ENCODE assay signal across 33 cellular contexts in genomic region chr4:155943610-155944329, GRCh38. TPM values are rescaled to one million over a fixed set of nuclear protein-coding genes. Genes with fewer than 3 reads are reported as not detected.
"Had no signal": no experiment of that assay in that cellular context is flagged by ENCODE, and none has a peak within 500 bp of the region (broad histone marks: within the 10 kb centered on the region; RNA-seq: fewer than 3 reads in every experiment).

No MANE protein-coding gene starts in this region.

- H3K4me3 ChIP-seq: Peyer's patch, SJSA1 had no signal

- H3K27me3 ChIP-seq: brain microvascular endothelial cell, Peyer's patch, SJSA1 had no signal

- H3K36me3 ChIP-seq: brain microvascular endothelial cell, SJSA1 had no signal

- FAIRE-seq: TTC549 had no signal

- DNase-seq: activated CD4-positive, alpha-beta T cell treated with anti-CD3 and anti-CD28 coated beads, Interleukin-2, amount 10 ng/mL, durations not matched to agents 24 days and 14 days; activated CD4-positive, alpha-beta T cell treated with anti-CD3 and anti-CD28 coated beads, Interleukin-2, amount 50 U/mL, for 4 hours; activated CD8-positive, alpha-beta T cell treated with anti-CD3 and anti-CD28 coated beads for 36 hours; activated effector memory CD4-positive, alpha-beta T cell treated with anti-CD3 and anti-CD28 coated beads, Interleukin-2, amount 50 U/mL, for 16 hours; activated naive CD4-positive, alpha-beta T cell; activated naive CD4-positive, alpha-beta T cell treated with anti-CD3 and anti-CD28 coated beads, Interleukin-2, amount 50 U/mL, for 16 hours; activated naive CD8-positive, alpha-beta T cell treated with anti-CD3 and anti-CD28 coated beads for 36 hours; activated T-cell treated with anti-CD3 and anti-CD28 coated beads, Interleukin-2, amount 50 U/mL, for 1 hour; activated T-cell treated with anti-CD3 and anti-CD28 coated beads, Interleukin-2, amount 50 U/mL, for 72 hours; amniotic stem cell; aorta; brain microvascular endothelial cell; central memory CD4-positive, alpha-beta T cell; Karpas-422; NCI-H1105; NCI-H1436 treated with DMSO at 0.1 percent for 48 hours; NCI-H1694 treated with DMSO at 0.1 percent for 48 hours; NCI-H2029; NCI-H510A; NCI-H526; NCI-H82; NK-92 treated with Interleukin-12 subunit alpha and Interleukin-12 subunit beta, amount 100 ng/mL, for 24 hours; PC-3; Peyer's patch; RPMI8226; SHP77 treated with DMSO at 0.1 percent for 48 hours; SK-N-SH had no signal

- ATAC-seq: activated CD8-positive, alpha-beta T cell treated with anti-CD3 and anti-CD28 coated beads for 36 hours; activated T-cell treated with anti-CD3 and anti-CD28 coated beads, Interleukin-2, amount 50 U/mL, for 72 hours; activated T-helper 17 cell treated with anti-CD3 and anti-CD28 coated beads, Interleukin-2, amount 50 U/mL, for 72 hours; PC-3 had no signal

- H3K27ac ChIP-seq: brain microvascular endothelial cell, Peyer's patch, SJSA1 had no signal

- H3K9me3 ChIP-seq: Peyer's patch, SJSA1, SK-N-SH had no signal

- H3K4me1 ChIP-seq: Peyer's patch, SJSA1 had no signal

- H3K9me2 ChIP-seq: SK-N-SH had no signal

- H3K4me2 ChIP-seq: SK-N-SH had no signal

RNA-seq across cellular contexts. Expression of gene TDO2, which starts 40.3 kb away (rescaled TPM):
- total RNA-seq: activated CD4-positive, alpha-beta T cell treated with anti-CD3 and anti-CD28 coated beads, Interleukin-2, amount 10 ng/mL, durations not matched to agents 24 days and 14 days; activated CD8-positive, alpha-beta memory T cell treated with anti-CD3 and anti-CD28 coated beads for 36 hours; activated CD8-positive, alpha-beta T cell treated with anti-CD3 and anti-CD28 coated beads for 36 hours; activated T-helper 17 cell treated with anti-CD3 and anti-CD28 coated beads, Interleukin-2, amount 50 U/mL, for 72 hours; cerebellum; MCF 10A; PC-3 had no signal
- polyA plus RNA-seq: SK-N-SH had no signal
